ENCODE assay signal across 6 cellular contexts in the genomic region with DNA sequence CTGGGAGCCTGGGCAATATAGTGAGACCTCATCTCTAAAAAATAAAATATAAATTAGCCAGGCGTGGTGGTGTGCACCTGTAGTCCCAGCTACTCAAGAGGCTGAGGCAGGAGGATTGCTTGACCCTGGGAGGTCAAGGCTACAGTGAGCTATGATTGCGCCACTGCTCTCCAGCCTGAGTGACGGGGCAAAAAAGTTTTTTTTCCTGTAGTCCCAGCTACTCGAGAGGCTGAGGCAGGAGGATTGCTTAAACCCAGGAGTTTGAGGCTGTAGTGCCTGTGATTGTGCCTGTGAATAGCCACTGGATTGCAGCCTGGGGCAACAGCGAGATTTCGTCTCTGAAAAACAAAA. TPM values are rescaled to one million over a fixed set of nuclear protein-coding genes. Genes with fewer than 3 reads are reported as not detected.
"Had no signal": no experiment of that assay in that cellular context is flagged by ENCODE, and none has a peak within 500 bp of the region (broad histone marks: within the 10 kb centered on the region; RNA-seq: fewer than 3 reads in every experiment).

No MANE protein-coding gene starts in this region.

RNA-seq across cellular contexts. Expression of a gene that starts 49.5 kb away (rescaled TPM):
- total RNA-seq: activated CD4-positive, alpha-beta memory T cell treated with anti-CD3 and anti-CD28 coated beads for 36 hours; activated CD4-positive, alpha-beta T cell treated with anti-CD3 and anti-CD28 coated beads, Interleukin-2, amount 10 ng/mL, durations not matched to agents 24 days and 14 days; activated CD8-positive, alpha-beta memory T cell treated with anti-CD3 and anti-CD28 coated beads for 36 hours; activated naive CD8-positive, alpha-beta T cell treated with anti-CD3 and anti-CD28 coated beads for 36 hours; activated T-helper 1 cell treated with anti-CD3 and anti-CD28 coated beads, Interleukin-12 subunit alpha, Interleukin-12 subunit beta, Interleukin-2, Interleukin-4 antibody, amounts not matched to agents 30 ng/mL and 10 ng/mL and 1 ng/mL, durations not matched to agents 14 hours and 24 hours and 36 hours; naive thymus-derived CD8-positive, alpha-beta T cell had no signal
- polyA plus RNA-seq: naive thymus-derived CD8-positive, alpha-beta T cell had no signal
